Comparison of ENCODE assay signal across 9 cellular contexts in genomic region chr2:178514664-178515063, GRCh38. TPM values are rescaled to one million over a fixed set of nuclear protein-coding genes. Genes with fewer than 3 reads are reported as not detected.
DNase-seq lines count a peak whose midpoint lies in the region; ATAC-seq and TF ChIP-seq lines count a peak whose summit lies in the region.
"Had no signal": no experiment of that assay in that cellular context is flagged by ENCODE, and none has a peak within 500 bp of the region (broad histone marks: within the 10 kb centered on the region; RNA-seq: fewer than 3 reads in every experiment).

No MANE protein-coding gene starts in this region.

- CTCF ChIA-PET in activated CD8-positive, alpha-beta memory T cell treated with anti-CD3 and anti-CD28 coated beads, Interleukin-2, amount 10 ng/mL, durations not matched to agents 7 days and 5 days (lab: Charles Lee) = interaction anchor here (2.9 kb wide), 1 partner anchor 9 kb away, joined by 11 read pairs; no protein-coding TSS in a partner anchor

- H3K4me3 Mint-ChIP-seq in activated CD8-positive, alpha-beta memory T cell treated with anti-CD3 and anti-CD28 coated beads, Interleukin-2, amount 10 ng/mL, durations not matched to agents 7 days and 5 days = no peak overlapping the region

- no peak for TF ChIP-seq CTCF in uterus (IDR thresholded peaks at IDR 0.05)

- H3K4me3 ChIP-seq in uterus = no peak overlapping the region

- TF ChIP-seq POLR2A in uterus (IDR thresholded peaks at IDR 0.05) = no peak

- H3K27ac Mint-ChIP-seq in activated CD8-positive, alpha-beta memory T cell treated with anti-CD3 and anti-CD28 coated beads, Interleukin-2, amount 10 ng/mL, durations not matched to agents 7 days and 5 days = peak overlapping the region; percentile 78
- H3K27ac Mint-ChIP-seq in activated naive CD4-positive, alpha-beta T cell treated with anti-CD3 and anti-CD28 coated beads, Interleukin-2, amount 50 U/mL, for 72 hours = peak overlapping the region; percentile 41 to 94

- peak; percentile 73 for DNase-seq in activated CD8-positive, alpha-beta memory T cell treated with anti-CD3 and anti-CD28 coated beads, Interleukin-2, amount 10 ng/mL, durations not matched to agents 7 days and 5 days
- no peak for DNase-seq in activated CD8-positive, alpha-beta memory T cell treated with anti-CD3 and anti-CD28 coated beads for 24 hours
- DNase-seq in HT1080 (ENCODE audit: low read depth) = peak; percentile 99
- peak in 1 of 2 donors; percentile 44 for DNase-seq in activated naive CD4-positive, alpha-beta T cell treated with anti-CD3 and anti-CD28 coated beads, Interleukin-2, amount 50 U/mL, for 72 hours (ENCODE audit: low spot score in 2 of 2)
- peak in 2 of 3 experiments; percentile 19 to 36 for DNase-seq in stimulated activated CD4-positive, alpha-beta T cell treated with anti-CD3 and anti-CD28 coated beads, TNF-alpha, amount 100 ng/mL, for 24 hours (ENCODE audit: low read depth in 3 of 3)
- DNase-seq in NCI-H345 (lab: John Stamatoyannopoulos, UW) = no peak
- DNase-seq in uterus = no peak
- DNase-seq: activated gamma-delta T cell had no signal

- H3K36me3 ChIP-seq in uterus = no peaks in the 10 kb centered on the region

- no peaks in the 10 kb centered on the region for H3K9me3 Mint-ChIP-seq in activated CD8-positive, alpha-beta memory T cell treated with anti-CD3 and anti-CD28 coated beads, Interleukin-2, amount 10 ng/mL, durations not matched to agents 7 days and 5 days (ENCODE audit: low read depth)
- H3K9me3 Mint-ChIP-seq in activated naive CD4-positive, alpha-beta T cell treated with anti-CD3 and anti-CD28 coated beads, Interleukin-2, amount 50 U/mL, for 72 hours = no peaks in the 10 kb centered on the region

- ATAC-seq in activated CD8-positive, alpha-beta memory T cell treated with anti-CD3 and anti-CD28 coated beads, Interleukin-2, amount 10 ng/mL, durations not matched to agents 7 days and 5 days = peak; percentile 94
- ATAC-seq in activated naive CD4-positive, alpha-beta T cell treated with anti-CD3 and anti-CD28 coated beads, Interleukin-2, amount 50 U/mL, for 72 hours = peak; percentile 93 to 99
- ATAC-seq in HG02642 (IDR thresholded peaks at IDR 0.05; ENCODE audit: poor library complexity, unreplicated experiment) = no peak

- intact Hi-C loops in uterus (cut with DNase I; ENCODE audit: low total_unique reads) = no loop called here

- H3K4me1 Mint-ChIP-seq in activated CD8-positive, alpha-beta memory T cell treated with anti-CD3 and anti-CD28 coated beads, Interleukin-2, amount 10 ng/mL, durations not matched to agents 7 days and 5 days = peaks cover 24% of the 10 kb centered on the region

- peaks cover 29% of the 10 kb centered on the region for H3K36me3 Mint-ChIP-seq in activated CD8-positive, alpha-beta memory T cell treated with anti-CD3 and anti-CD28 coated beads, Interleukin-2, amount 10 ng/mL, durations not matched to agents 7 days and 5 days
- H3K36me3 Mint-ChIP-seq in activated naive CD4-positive, alpha-beta T cell treated with anti-CD3 and anti-CD28 coated beads, Interleukin-2, amount 50 U/mL, for 72 hours = peaks cover 2 to 26% of the 10 kb centered on the region in 2 donors

- peaks cover 0 to 2% of the 10 kb centered on the region in 2 donors for H3K27me3 ChIP-seq in uterus

- H3K27me3 Mint-ChIP-seq in activated CD8-positive, alpha-beta memory T cell treated with anti-CD3 and anti-CD28 coated beads, Interleukin-2, amount 10 ng/mL, durations not matched to agents 7 days and 5 days = no peaks in the 10 kb centered on the region

- no peak overlapping the region for H3K27ac ChIP-seq in uterus

- H3K9me3 ChIP-seq in uterus = no peaks in the 10 kb centered on the region

- no peaks in the 10 kb centered on the region for H3K4me1 ChIP-seq in uterus

RNA-seq across cellular contexts. Expression of gene PLEKHA3, which starts 34.4 kb away (rescaled TPM):
- 10 to 100 TPM; 26.4 to 30.5 TPM for total RNA-seq in activated CD8-positive, alpha-beta memory T cell treated with anti-CD3 and anti-CD28 coated beads, Interleukin-2, amount 10 ng/mL, durations not matched to agents 7 days and 5 days
- 14.1 and 23.1 TPM in 2 replicates for total RNA-seq in HT1080 (2014; rRNA removed; shearing (Covaris generic))
- 12.3 and 18.3 TPM in 2 replicates for polyA plus RNA-seq in HT1080 (2015; cell fraction: cytosol; rRNA removed)
- 6.2 and 10.9 TPM in 2 replicates for polyA plus RNA-seq in HT1080 (2015; cell fraction: nucleus; rRNA removed)
- 10 to 100 TPM; 20.4 to 34.1 TPM for total RNA-seq in activated naive CD4-positive, alpha-beta T cell treated with anti-CD3 and anti-CD28 coated beads, Interleukin-2, amount 50 U/mL, for 72 hours
- 10 to 100 TPM in 3 of 4 donors, 1 to 10 TPM in 1; 9.1 to 45.5 (median 14.2) TPM for total RNA-seq in uterus

RNA-seq across cellular contexts. Expression of gene FKBP7, which starts 36.3 kb away (rescaled TPM):
- total RNA-seq in activated CD8-positive, alpha-beta memory T cell treated with anti-CD3 and anti-CD28 coated beads, Interleukin-2, amount 10 ng/mL, durations not matched to agents 7 days and 5 days = 1 to 10 TPM; 4.1 to 4.6 TPM
- total RNA-seq in HT1080 (2014; rRNA removed; shearing (Covaris generic)) = 21.0 and 22.2 TPM in 2 replicates
- 11.4 and 13.5 TPM in 2 replicates for polyA plus RNA-seq in HT1080 (2015; cell fraction: cytosol; rRNA removed)
- 12.4 and 13.0 TPM in 2 replicates for polyA plus RNA-seq in HT1080 (2015; cell fraction: nucleus; rRNA removed)
- 1 to 10 TPM; 1.6 to 2.8 TPM for total RNA-seq in activated naive CD4-positive, alpha-beta T cell treated with anti-CD3 and anti-CD28 coated beads, Interleukin-2, amount 50 U/mL, for 72 hours
- total RNA-seq in uterus = 10 to 100 TPM in 3 of 4 donors, 1 to 10 TPM in 1; 5.4 to 87.2 (median 27.0) TPM

Comparison
In these comparisons a context has a peak if more than half of its experiments do, and no peak if none do; other contexts are left out.
1. DNase-seq: peak in activated CD8-positive, alpha-beta memory T cell treated with anti-CD3 and anti-CD28 coated beads, Interleukin-2, amount 10 ng/mL, durations not matched to agents 7 days and 5 days (single experiment), HT1080 (single experiment) and stimulated activated CD4-positive, alpha-beta T cell treated with anti-CD3 and anti-CD28 coated beads, TNF-alpha, amount 100 ng/mL, for 24 hours (2 of 3); none in activated CD8-positive, alpha-beta memory T cell treated with anti-CD3 and anti-CD28 coated beads for 24 hours (single experiment), NCI-H345 (single experiment) and uterus (0 of 2).